ENCODE assay signal across 12 cellular contexts in the genomic region with DNA sequence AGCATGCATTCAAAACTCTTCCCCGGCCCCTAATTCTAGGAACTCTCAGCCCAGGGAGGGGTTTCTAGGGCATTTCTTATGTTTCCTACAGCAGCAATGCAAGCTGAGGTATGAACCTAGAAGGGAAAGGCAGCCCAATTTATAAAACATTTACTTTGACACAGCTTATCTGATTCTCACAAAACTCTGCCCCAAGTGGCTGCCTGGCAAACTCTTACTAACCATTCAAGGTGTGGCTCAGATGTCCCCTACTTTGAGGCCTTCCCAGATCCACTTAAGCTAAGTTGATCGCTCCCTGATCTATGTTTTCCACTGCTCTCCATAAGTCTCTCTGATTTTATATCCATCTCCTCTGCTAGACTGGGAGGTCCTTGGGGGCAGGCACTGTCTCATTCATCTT. TPM values are rescaled to one million over a fixed set of nuclear protein-coding genes. Genes with fewer than 3 reads are reported as not detected.
DNase-seq lines count a peak whose midpoint lies in the region; ATAC-seq and TF ChIP-seq lines count a peak whose summit lies in the region.
"Had no signal": no experiment of that assay in that cellular context is flagged by ENCODE, and none has a peak within 500 bp of the region (broad histone marks: within the 10 kb centered on the region; RNA-seq: fewer than 3 reads in every experiment).

No MANE protein-coding gene starts in this region.

- TF ChIP-seq RAD21 in HCT116 (IDR thresholded peaks at IDR 0.05; ENCODE audit: low read depth) = peak; percentile 19; the same call in 1 of the 2 replicates

- no peak for DNase-seq in DND-41
- no peak for DNase-seq in HCT116 (ENCODE audit: low read depth, low spot score)
- DNase-seq in left colon = no peak
- DNase-seq in dermis blood vessel endothelial cell = no peak
- DNase-seq in NCI-H1092 (lab: John Stamatoyannopoulos, UW) = no peak
- DNase-seq in nucleus accumbens (lab: John Stamatoyannopoulos, UW) = no peak
- DNase-seq: naive B cell; NCI-H1930; Right ventricle myocardium superior; stimulated activated naive CD4-positive, alpha-beta T cell had no signal

- H3K27ac ChIP-seq in DND-41 (ENCODE audit: low read length) (no peak overlapping the region), HCT116 (ENCODE audit: low read depth, low read length) (no peak overlapping the region)

- no peaks in the 10 kb centered on the region for H3K27me3 Mint-ChIP-seq in activated T-helper 17 cell treated with anti-CD3 and anti-CD28 coated beads, Interleukin-2, amount 50 U/mL, for 72 hours
- H3K27me3 Mint-ChIP-seq: activated naive CD4-positive, alpha-beta T cell treated with anti-CD3 and anti-CD28 coated beads, Interleukin-2, amount 50 U/mL, for 24 hours; naive B cell had no signal

- TF ChIP-seq POLR2A in HCT116 (IDR thresholded peaks at IDR 0.05; ENCODE audit: borderline replicate concordance, extremely low read depth, insufficient read depth, insufficient read length) = no peak

- no peaks in the 10 kb centered on the region for H3K4me1 ChIP-seq in DND-41 (ENCODE audit: insufficient read depth, low read length)
- H3K4me1 ChIP-seq in HCT116 (ENCODE audit: control insufficient read depth in 1 of 2, insufficient read depth in 2 of 2, low read length in 2 of 2) = peaks cover 0 to 4% of the 10 kb centered on the region in 2 experiments; a peak in 1 of 4 replicates

- H3K4me3 ChIP-seq in DND-41 (ENCODE audit: low read depth in 1 of 2, low read length in 2 of 2) (no peak overlapping the region), HCT116 (replicated peaks in 1 of 2; ENCODE audit: low read depth in 1 of 2, low read length in 2 of 2) (no peak overlapping the region)

- H3K9me2 ChIP-seq in HCT116 (ENCODE audit: insufficient read depth) = no peaks in the 10 kb centered on the region

- H3K4me3 Mint-ChIP-seq in activated T-helper 17 cell treated with anti-CD3 and anti-CD28 coated beads, Interleukin-2, amount 50 U/mL, for 72 hours = no peak overlapping the region
- H3K4me3 Mint-ChIP-seq: activated naive CD4-positive, alpha-beta T cell treated with anti-CD3 and anti-CD28 coated beads, Interleukin-2, amount 50 U/mL, for 24 hours; naive B cell had no signal

- H3K9me3 ChIP-seq in DND-41 (ENCODE audit: insufficient read depth, low read length, severe bottlenecking) (no peaks in the 10 kb centered on the region), HCT116 (ENCODE audit: control insufficient read depth in 1 of 2, insufficient read depth in 1 of 2, low read depth in 1 of 2, low read length in 2 of 2) (no peaks in the 10 kb centered on the region)

- intact Hi-C loops in HCT116 (cut with micrococcal nuclease) (no loop called here), left colon (cut with DNase I, micrococcal nuclease) (no loop called here)

- H3K27me3 ChIP-seq in DND-41 (ENCODE audit: insufficient read depth, low read length, poor library complexity) (no peaks in the 10 kb centered on the region), HCT116 (ENCODE audit: insufficient read depth, low read length) (no peaks in the 10 kb centered on the region)

- H3K9me3 Mint-ChIP-seq in activated T-helper 17 cell treated with anti-CD3 and anti-CD28 coated beads, Interleukin-2, amount 50 U/mL, for 72 hours = no peaks in the 10 kb centered on the region
- H3K9me3 Mint-ChIP-seq: activated naive CD4-positive, alpha-beta T cell treated with anti-CD3 and anti-CD28 coated beads, Interleukin-2, amount 50 U/mL, for 24 hours; naive B cell had no signal

- peaks cover 6% of the 10 kb centered on the region; the same call in 1 of the 2 replicates for H3K36me3 ChIP-seq in DND-41 (ENCODE audit: insufficient read depth, low read length)
- H3K36me3 ChIP-seq in HCT116 (ENCODE audit: control insufficient read depth in 1 of 2, insufficient read depth in 2 of 2, low read length in 2 of 2) = no peaks in the 10 kb centered on the region

- RAD21 ChIA-PET in HCT116 (lab: Charles Lee; ENCODE audit: low non-redundant PET in 1 of 2, low total read pairs in 2 of 2, uncharacterized antibody in 2 of 2, unreplicated experiment in 2 of 2) = interaction anchor here in 1 of 2 experiments (0.6 kb wide), 1 partner anchor 47 kb away, joined by 5 read pairs; no protein-coding TSS in a partner anchor

- no TSS peak for BruUV-seq in HCT116 (replicated peaks; lab: Mats Ljungman, UMichigan)

- CTCF ChIA-PET in HCT116 (lab: Charles Lee) = interaction anchor here (0.6 to 3.0 kb wide), 4 partner anchors 8 to 68 kb away, joined by 3 to 7 read pairs (median 5); no protein-coding TSS in a partner anchor

- H3K4me2 ChIP-seq in DND-41 (ENCODE audit: insufficient read depth, low read length) = no peak overlapping the region
- no peak overlapping the region for H3K4me2 ChIP-seq in HCT116 (ENCODE audit: low read length)

- H2AFZ ChIP-seq in DND-41 (ENCODE audit: low read depth, low read length) (no peak overlapping the region), HCT116 (ENCODE audit: low read depth, low read length, poor library complexity, severe bottlenecking) (no peak overlapping the region)

- peak overlapping the region; percentile 64 for H3K27ac Mint-ChIP-seq in activated T-helper 17 cell treated with anti-CD3 and anti-CD28 coated beads, Interleukin-2, amount 50 U/mL, for 72 hours

- peaks cover 49% of the 10 kb centered on the region for H3K4me1 Mint-ChIP-seq in activated T-helper 17 cell treated with anti-CD3 and anti-CD28 coated beads, Interleukin-2, amount 50 U/mL, for 72 hours

- no peaks in the 10 kb centered on the region for H4K20me1 ChIP-seq in DND-41 (ENCODE audit: insufficient read depth, low read length)
- no peaks in the 10 kb centered on the region for H4K20me1 ChIP-seq in HCT116 (ENCODE audit: insufficient read depth)

- peaks cover 51% of the 10 kb centered on the region for H3K36me3 Mint-ChIP-seq in activated T-helper 17 cell treated with anti-CD3 and anti-CD28 coated beads, Interleukin-2, amount 50 U/mL, for 72 hours (ENCODE audit: low read depth)
- H3K36me3 Mint-ChIP-seq: activated naive CD4-positive, alpha-beta T cell treated with anti-CD3 and anti-CD28 coated beads, Interleukin-2, amount 50 U/mL, for 24 hours; naive B cell had no signal

- H3K79me2 ChIP-seq in DND-41 (ENCODE audit: insufficient read depth, low read length) = no peaks in the 10 kb centered on the region
- H3K79me2 ChIP-seq in HCT116 (ENCODE audit: insufficient read depth, low read length) = peaks cover 4% of the 10 kb centered on the region; the same call in 1 of the 2 replicates

- H3K9ac ChIP-seq in DND-41 (ENCODE audit: low read depth, low read length) (no peak overlapping the region), HCT116 (ENCODE audit: low read length) (no peak overlapping the region)

- ATAC-seq in DND-41 (ENCODE audit: insufficient read depth, low read depth) (peak; percentile 31; the same call in 1 of the 3 replicates), HCT116 (peak; percentile 60), left colon (peak; percentile 38)
- no peak for ATAC-seq in activated T-helper 17 cell treated with anti-CD3 and anti-CD28 coated beads, Interleukin-2, amount 50 U/mL, for 72 hours (replicated peaks)

- POLR2A ChIA-PET in HCT116 (lab: Charles Lee) = no interaction called here

- TF ChIP-seq CTCF in DND-41 (IDR thresholded peaks at IDR 0.05; ENCODE audit: borderline replicate concordance, extremely low read depth, low read length, poor library complexity, severe bottlenecking) (peak; percentile 52), HCT116 (IDR thresholded peaks at IDR 0.05 in 2 of 3, conservative IDR thresholded peaks at IDR 0.05 in 1 of 3; ENCODE audit: borderline replicate concordance in 1 of 3, insufficient read depth in 1 of 3, low read depth in 2 of 3, low read length in 2 of 3) (peak; percentile 10 to 51 (median 42); a peak in 3 of 6 replicates)

TF ChIP-seq in HCT116, 20 proteins besides CTCF, POLR2A, EP300 and RAD21:
- TF ChIP-seq TCF7L2 (IDR thresholded peaks at IDR 0.05; ENCODE audit: borderline replicate concordance, extremely low read depth, insufficient read depth, insufficient read length) = no peak
- no peak for TF ChIP-seq SIN3A (IDR thresholded peaks at IDR 0.05; ENCODE audit: low read depth)
- no peak for TF ChIP-seq ZNF274 (IDR thresholded peaks at IDR 0.05; ENCODE audit: low read depth, low read length)
- no peak for TF ChIP-seq EZH2phosphoT487 (IDR thresholded peaks at IDR 0.05; ENCODE audit: borderline replicate concordance)
- no peak for TF ChIP-seq POLR2AphosphoS5 (IDR thresholded peaks at IDR 0.05; ENCODE audit: low read depth, low read length)
- TF ChIP-seq, protein P1, sequence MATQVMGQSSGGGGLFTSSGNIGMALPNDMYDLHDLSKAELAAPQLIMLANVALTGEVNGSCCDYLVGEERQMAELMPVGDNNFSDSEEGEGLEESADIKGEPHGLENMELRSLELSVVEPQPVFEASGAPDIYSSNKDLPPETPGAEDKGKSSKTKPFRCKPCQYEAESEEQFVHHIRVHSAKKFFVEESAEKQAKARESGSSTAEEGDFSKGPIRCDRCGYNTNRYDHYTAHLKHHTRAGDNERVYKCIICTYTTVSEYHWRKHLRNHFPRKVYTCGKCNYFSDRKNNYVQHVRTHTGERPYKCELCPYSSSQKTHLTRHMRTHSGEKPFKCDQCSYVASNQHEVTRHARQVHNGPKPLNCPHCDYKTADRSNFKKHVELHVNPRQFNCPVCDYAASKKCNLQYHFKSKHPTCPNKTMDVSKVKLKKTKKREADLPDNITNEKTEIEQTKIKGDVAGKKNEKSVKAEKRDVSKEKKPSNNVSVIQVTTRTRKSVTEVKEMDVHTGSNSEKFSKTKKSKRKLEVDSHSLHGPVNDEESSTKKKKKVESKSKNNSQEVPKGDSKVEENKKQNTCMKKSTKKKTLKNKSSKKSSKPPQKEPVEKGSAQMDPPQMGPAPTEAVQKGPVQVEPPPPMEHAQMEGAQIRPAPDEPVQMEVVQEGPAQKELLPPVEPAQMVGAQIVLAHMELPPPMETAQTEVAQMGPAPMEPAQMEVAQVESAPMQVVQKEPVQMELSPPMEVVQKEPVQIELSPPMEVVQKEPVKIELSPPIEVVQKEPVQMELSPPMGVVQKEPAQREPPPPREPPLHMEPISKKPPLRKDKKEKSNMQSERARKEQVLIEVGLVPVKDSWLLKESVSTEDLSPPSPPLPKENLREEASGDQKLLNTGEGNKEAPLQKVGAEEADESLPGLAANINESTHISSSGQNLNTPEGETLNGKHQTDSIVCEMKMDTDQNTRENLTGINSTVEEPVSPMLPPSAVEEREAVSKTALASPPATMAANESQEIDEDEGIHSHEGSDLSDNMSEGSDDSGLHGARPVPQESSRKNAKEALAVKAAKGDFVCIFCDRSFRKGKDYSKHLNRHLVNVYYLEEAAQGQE (IDR thresholded peaks at IDR 0.05; ENCODE audit: low read depth) = no peak
- no peak for TF ChIP-seq CEBPB (IDR thresholded peaks at IDR 0.05; ENCODE audit: low read depth)
TF ChIP-seq in HCT116: peak in this region for 0.

RNA-seq across cellular contexts. Expression of a gene that starts 35.4 kb away (rescaled TPM):
- total RNA-seq in HCT116 (2021; ENCODE audit: unreplicated experiment) (233 TPM), left colon (100 to 1,000 TPM; 173 to 222 TPM), dermis blood vessel endothelial cell (164 and 212 TPM in 2 replicates)
- polyA plus RNA-seq in HCT116 (2012) = 193 and 219 TPM in 2 replicates
- total RNA-seq in activated T-helper 17 cell treated with anti-CD3 and anti-CD28 coated beads, Interleukin-2, amount 50 U/mL, for 72 hours = 100 to 1,000 TPM; 304 to 372 TPM

RNA-seq across cellular contexts. Expression of a gene that starts 36.7 kb away (rescaled TPM):
- total RNA-seq in HCT116 (2021; ENCODE audit: unreplicated experiment) = 22.5 TPM
- 24.1 and 32.5 TPM in 2 replicates for polyA plus RNA-seq in HCT116 (2012)
- 10 to 100 TPM; 32.2 to 65.6 TPM for total RNA-seq in activated T-helper 17 cell treated with anti-CD3 and anti-CD28 coated beads, Interleukin-2, amount 50 U/mL, for 72 hours
- total RNA-seq in left colon = 10 to 100 TPM; 64.1 to 77.3 TPM
- 18.7 and 25.3 TPM in 2 replicates for total RNA-seq in dermis blood vessel endothelial cell
